In genomic region chr20:40990542-40991120, GRCh38 we compare ENCODE assay signal across 8 cellular contexts. TPM values are rescaled to one million over a fixed set of nuclear protein-coding genes. Genes with fewer than 3 reads are reported as not detected.
DNase-seq lines count a peak whose midpoint lies in the region; ATAC-seq and TF ChIP-seq lines count a peak whose summit lies in the region.

No MANE protein-coding gene starts in this region.

- ATAC-seq in GM19043 (IDR thresholded peaks at IDR 0.05; ENCODE audit: low read depth, unreplicated experiment) (peak; percentile 38), HG03378 (IDR thresholded peaks at IDR 0.05; ENCODE audit: unreplicated experiment) (peak; percentile 63), left lung (peak; percentile 99)

- DNase-seq in Ammon's horn (ENCODE audit: low spot score) (peak; percentile 93), NCI-H524 (lab: John Stamatoyannopoulos, UW) (peak; percentile 84 to 90), cerebellum (ENCODE audit: low spot score) (peak; percentile 82), left lung (peak; percentile 79 to 81)
- peak; percentile 52 for DNase-seq in activated CD4-positive, alpha-beta T cell treated with anti-CD3 and anti-CD28 coated beads for 1 hour
- DNase-seq in stimulated activated CD4-positive, alpha-beta T cell treated with anti-CD3 and anti-CD28 coated beads, Interleukin-4, amount 100 ng/mL, for 24 hours = peak; percentile 71

- intact Hi-C loops in left lung (cut with DNase I) = loop anchor here in 1 of 2 donors (5.0 kb wide), 1 partner anchor 102 kb away; no protein-coding TSS in a partner anchor

- no peak overlapping the region for H3K4me3 ChIP-seq in left lung

- H3K27ac ChIP-seq in left lung = peak overlapping the region in 1 of 2 donors; percentile 73

- TF ChIP-seq CTCF in left lung (IDR thresholded peaks at IDR 0.05) = peak; percentile 64 to 81

- H3K4me1 ChIP-seq in left lung = peaks cover 4 to 24% of the 10 kb centered on the region in 2 donors

- H3K9me3 ChIP-seq in left lung = no peaks in the 10 kb centered on the region

- no peaks in the 10 kb centered on the region for H3K36me3 ChIP-seq in left lung

- no peaks in the 10 kb centered on the region for H3K27me3 ChIP-seq in left lung

RNA-seq across cellular contexts. Expression of gene TOP1, which starts 38.0 kb away (rescaled TPM):
- total RNA-seq in cerebellum (19.4 TPM), left lung (10 to 100 TPM; 68.0 to 69.5 TPM)

Comparison
In these comparisons a context has a peak if more than half of its experiments do, and no peak if none do; other contexts are left out.
1. ATAC-seq: peak in every context shown above with its lines; median percentile 99 in left lung; 63 in HG03378; 38 in GM19043.